8 cellular contexts compared by ENCODE assay signal in the genomic region with DNA sequence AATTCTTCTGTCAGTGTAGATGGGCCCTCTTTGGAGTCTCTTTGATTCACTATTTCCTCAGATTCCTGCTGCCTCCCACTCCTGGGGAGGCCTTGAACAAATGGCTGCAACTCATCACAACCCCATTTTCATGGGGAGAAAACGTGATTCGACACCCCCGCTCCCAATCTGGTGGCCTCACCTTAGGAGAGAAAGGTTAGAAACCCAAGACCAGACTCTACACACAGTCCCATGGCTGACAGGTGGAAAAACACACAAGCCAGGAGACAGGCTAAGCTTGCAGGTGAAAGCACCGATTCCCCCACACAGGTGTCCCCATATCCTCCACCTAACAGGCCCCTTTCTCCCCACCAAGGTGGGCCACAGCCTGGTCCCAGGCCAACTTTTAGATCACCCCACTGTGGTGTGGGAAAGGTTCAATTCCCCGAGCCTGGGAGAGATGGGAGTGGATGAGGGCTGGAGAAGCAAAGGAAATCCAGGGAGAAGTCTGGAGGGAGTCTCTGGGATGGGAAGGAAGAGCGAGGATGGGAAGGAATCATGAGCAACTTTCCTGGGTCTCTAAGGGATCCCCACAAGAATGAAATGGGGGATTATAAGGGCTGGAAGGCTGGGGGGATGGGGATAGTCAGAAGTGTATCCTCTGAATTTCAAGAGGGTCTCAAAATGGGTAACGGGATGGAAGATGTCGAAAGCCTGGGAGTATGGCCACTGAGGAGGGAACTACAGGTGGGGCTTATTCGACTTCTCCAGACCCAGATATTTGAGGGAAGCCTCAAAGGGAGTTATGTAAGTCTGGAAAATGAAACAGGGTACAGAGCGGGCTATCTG. TPM values are rescaled to one million over a fixed set of nuclear protein-coding genes. Genes with fewer than 3 reads are reported as not detected.
DNase-seq lines count a peak whose midpoint lies in the region; ATAC-seq lines count a peak whose summit lies in the region.

No MANE protein-coding gene starts in this region.

- H3K27me3 Mint-ChIP-seq in activated CD4-positive, alpha-beta memory T cell treated with anti-CD3 and anti-CD28 coated beads, Interleukin-2, amount 10 ng/mL, durations not matched to agents 7 days and 5 days: no peaks in the 10 kb centered on the region

- peaks cover 43% of the 10 kb centered on the region for H3K36me3 Mint-ChIP-seq in activated CD4-positive, alpha-beta memory T cell treated with anti-CD3 and anti-CD28 coated beads, Interleukin-2, amount 10 ng/mL, durations not matched to agents 7 days and 5 days (ENCODE audit: low read depth)

- H3K4me1 Mint-ChIP-seq in activated CD4-positive, alpha-beta memory T cell treated with anti-CD3 and anti-CD28 coated beads, Interleukin-2, amount 10 ng/mL, durations not matched to agents 7 days and 5 days: peaks cover 84% of the 10 kb centered on the region

- DNase-seq in HT-29 (ENCODE audit: low spot score): peak; percentile 33
- DNase-seq in activated CD4-positive, alpha-beta memory T cell treated with anti-CD3 and anti-CD28 coated beads, Interleukin-2, amount 10 ng/mL, durations not matched to agents 7 days and 5 days: no peak
- DNase-seq in germinal center (ENCODE audit: low spot score): peak; percentile 17
- DNase-seq in AG20443 (ENCODE audit: low spot score): no peak
- DNase-seq in glomerular visceral epithelial cell (ENCODE audit: extremely low spot score): no peak
- DNase-seq in NCI-H1105 treated with DMSO at 0.1 percent for 48 hours (lab: John Stamatoyannopoulos, UW): no peak

- POLR2A ChIA-PET in activated CD4-positive, alpha-beta memory T cell treated with anti-CD3 and anti-CD28 coated beads, Interleukin-2, amount 10 ng/mL, durations not matched to agents 7 days and 5 days (lab: Charles Lee): interaction anchor here (1.0 to 2.1 kb wide), 5 partner anchors 13 to 152 kb away, joined by 3 to 8 read pairs (median 3); a partner anchor contains a TSS

- peak overlapping the region; percentile 91 for H3K4me3 Mint-ChIP-seq in activated CD4-positive, alpha-beta memory T cell treated with anti-CD3 and anti-CD28 coated beads, Interleukin-2, amount 10 ng/mL, durations not matched to agents 7 days and 5 days

- peak overlapping the region; percentile 88 for H3K27ac Mint-ChIP-seq in activated CD4-positive, alpha-beta memory T cell treated with anti-CD3 and anti-CD28 coated beads, Interleukin-2, amount 10 ng/mL, durations not matched to agents 7 days and 5 days

- CTCF ChIA-PET in activated CD4-positive, alpha-beta memory T cell treated with anti-CD3 and anti-CD28 coated beads, Interleukin-2, amount 10 ng/mL, durations not matched to agents 7 days and 5 days (lab: Charles Lee): no interaction called here

- ATAC-seq in HG03135 (IDR thresholded peaks at IDR 0.05; ENCODE audit: unreplicated experiment): no peak

- peak overlapping the region; percentile 83 to 99 (median 96) for H3K27ac ChIP-seq in skin epidermis

- H3K9me3 Mint-ChIP-seq in activated CD4-positive, alpha-beta memory T cell treated with anti-CD3 and anti-CD28 coated beads, Interleukin-2, amount 10 ng/mL, durations not matched to agents 7 days and 5 days: no peaks in the 10 kb centered on the region

- H3K4me3 ChIP-seq in skin epidermis: peak overlapping the region; percentile 73 to 100 (median 95)

RNA-seq across cellular contexts. Expression of a gene that starts 0.9 kb away (rescaled TPM):
- total RNA-seq in HT-29 (2014; rRNA removed; shearing (Covaris generic)): 6.9 and 7.9 TPM in 2 replicates
- total RNA-seq in activated CD4-positive, alpha-beta memory T cell treated with anti-CD3 and anti-CD28 coated beads, Interleukin-2, amount 10 ng/mL, durations not matched to agents 7 days and 5 days: 10 to 100 TPM; 27.9 to 28.9 TPM

RNA-seq across cellular contexts. Expression of a gene that starts 1.1 kb away (rescaled TPM):
- 44.6 and 56.1 TPM in 2 replicates for total RNA-seq in HT-29 (2014; rRNA removed; shearing (Covaris generic))
- 10 to 100 TPM; 21.5 to 23.2 TPM for total RNA-seq in activated CD4-positive, alpha-beta memory T cell treated with anti-CD3 and anti-CD28 coated beads, Interleukin-2, amount 10 ng/mL, durations not matched to agents 7 days and 5 days

Comparison
In these comparisons a context has a peak if more than half of its experiments do, and no peak if none do; other contexts are left out.
1. DNase-seq: peak in HT-29 (single experiment) and germinal center (single experiment); none in activated CD4-positive, alpha-beta memory T cell treated with anti-CD3 and anti-CD28 coated beads, Interleukin-2, amount 10 ng/mL, durations not matched to agents 7 days and 5 days (single experiment), AG20443 (single experiment), glomerular visceral epithelial cell (single experiment) and NCI-H1105 treated with DMSO at 0.1 percent for 48 hours (single experiment).